ENCODE assay signal across 11 cellular contexts in genomic region chr7:30911561-30911969, GRCh38. TPM values are rescaled to one million over a fixed set of nuclear protein-coding genes. Genes with fewer than 3 reads are reported as not detected.
DNase-seq lines count a peak whose midpoint lies in the region; ATAC-seq and TF ChIP-seq lines count a peak whose summit lies in the region.
"Had no signal": no experiment of that assay in that cellular context is flagged by ENCODE, and none has a peak within 500 bp of the region (broad histone marks: within the 10 kb centered on the region; RNA-seq: fewer than 3 reads in every experiment).

AQP1 (plus strand) TSS chr7:30911853; CDS start chr7:30911910, 57 bp downstream.

- no peaks in the 10 kb centered on the region for H3K9me3 Mint-ChIP-seq in CD4-positive, alpha-beta T cell

- no peaks in the 10 kb centered on the region for H3K9me3 ChIP-seq in colonic mucosa
- no peaks in the 10 kb centered on the region for H3K9me3 ChIP-seq in smooth muscle cell (replicated peaks; ENCODE audit: low read depth)
- no peaks in the 10 kb centered on the region for H3K9me3 ChIP-seq in CD4-positive, alpha-beta T cell (ENCODE audit: control insufficient read depth, low read length)

- peak within 1 kb of the TSS; percentile 98 for H3K4me2 ChIP-seq in smooth muscle cell

- peaks cover 49% of the 10 kb centered on the region for H4K20me1 ChIP-seq in smooth muscle cell (ENCODE audit: low read depth)

- TF ChIP-seq CTCF in colonic mucosa (IDR thresholded peaks at IDR 0.05), result no peak
- no peak for TF ChIP-seq CTCF in smooth muscle cell (IDR thresholded peaks at IDR 0.05; ENCODE audit: borderline replicate concordance, insufficient read depth, poor library complexity, severe bottlenecking)
- no peak for TF ChIP-seq CTCF in CD4-positive, alpha-beta T cell (IDR thresholded peaks at IDR 0.05)

- CTCF ChIA-PET in CD4-positive, alpha-beta T cell (lab: Charles Lee), result no interaction called here

- H3K36me3 ChIP-seq in colonic mucosa (no peaks in the 10 kb centered on the region), smooth muscle cell (ENCODE audit: low read depth) (no peaks in the 10 kb centered on the region)

- POLR2A ChIA-PET in CD4-positive, alpha-beta T cell (lab: Charles Lee), result no interaction called here

- no peak within 1 kb of the TSS for H3K4me3 Mint-ChIP-seq in CD4-positive, alpha-beta T cell

- intact Hi-C loops in colonic mucosa (cut with DNase I), result no loop called here
- intact Hi-C loops in CD4-positive, alpha-beta T cell (cut with DNase I, micrococcal nuclease), result no loop called here

- H3K27ac ChIP-seq in colonic mucosa, result peak within 1 kb of the TSS; percentile 33
- H3K27ac ChIP-seq in smooth muscle cell (ENCODE audit: low read depth), result peak within 1 kb of the TSS; percentile 78
- H3K27ac ChIP-seq in CD4-positive, alpha-beta T cell (ENCODE audit: low read depth, low read length), result no peak within 1 kb of the TSS

- H3K4me1 ChIP-seq in colonic mucosa (peaks cover 19% of the 10 kb centered on the region), smooth muscle cell (ENCODE audit: low read depth) (peaks cover 20% of the 10 kb centered on the region)

- no peak within 1 kb of the TSS for H2AFZ ChIP-seq in smooth muscle cell (ENCODE audit: low read depth)

- peak within 1 kb of the TSS; percentile 14 for H3K4me3 ChIP-seq in colonic mucosa
- peak within 1 kb of the TSS; percentile 57 for H3K4me3 ChIP-seq in smooth muscle cell

- peak; percentile 55 for DNase-seq in H4 (ENCODE audit: low spot score)
- peak; percentile 87 for DNase-seq in colonic mucosa
- no peak for DNase-seq in left lobe of liver (ENCODE audit: low spot score)
- peak; percentile 53 for DNase-seq in smooth muscle cell (lab: John Stamatoyannopoulos, UW; ENCODE audit: unreplicated experiment)
- DNase-seq in DMS153 (lab: John Stamatoyannopoulos, UW), result no peak
- no peak for DNase-seq in CD4-positive, alpha-beta T cell
- DNase-seq: activated naive CD4-positive, alpha-beta T cell treated with anti-CD3 and anti-CD28 coated beads, Interleukin-2, amount 50 U/mL, for 16 hours; DND-41; NCI-H2029 treated with DMSO at 0.1 percent for 48 hours had no signal

- no peaks in the 10 kb centered on the region for H3K27me3 Mint-ChIP-seq in CD4-positive, alpha-beta T cell

- no peaks in the 10 kb centered on the region for H3K4me1 Mint-ChIP-seq in CD4-positive, alpha-beta T cell (ENCODE audit: low read depth)

- peak within 1 kb of the TSS; percentile 50 to 77 for H3K9ac ChIP-seq in colonic mucosa (ENCODE audit: low read depth in 2 of 2, low read length in 2 of 2)
- H3K9ac ChIP-seq in smooth muscle cell (ENCODE audit: low read depth), result peak within 1 kb of the TSS; percentile 52

- H3K27ac Mint-ChIP-seq in CD4-positive, alpha-beta T cell, result no peak within 1 kb of the TSS

- H3K27me3 ChIP-seq in colonic mucosa (no peaks in the 10 kb centered on the region), smooth muscle cell (ENCODE audit: low read depth) (no peaks in the 10 kb centered on the region)
- no peaks in the 10 kb centered on the region for H3K27me3 ChIP-seq in CD4-positive, alpha-beta T cell (ENCODE audit: control insufficient read depth, insufficient read depth, low read length)

- WGBS in smooth muscle cell (ENCODE audit: low lambda C conversion rate), result 29% methylated on average over 11 of the region's 12 CpGs

- H3F3A ChIP-seq in smooth muscle cell (ENCODE audit: low read depth), result peaks cover 7% of the 10 kb centered on the region

- peaks cover 51% of the 10 kb centered on the region for H3K79me2 ChIP-seq in smooth muscle cell (ENCODE audit: low read depth)

- ATAC-seq in left lobe of liver, result peak; percentile 20
- ATAC-seq in GM21381 (IDR thresholded peaks at IDR 0.05; ENCODE audit: unreplicated experiment), result no peak
- ATAC-seq in CD4-positive, alpha-beta T cell (ENCODE audit: poor library complexity), result no peak
- no peak for ATAC-seq in GM18511 (IDR thresholded peaks at IDR 0.05; ENCODE audit: unreplicated experiment)

- H3K36me3 Mint-ChIP-seq in CD4-positive, alpha-beta T cell (ENCODE audit: low read depth), result no peaks in the 10 kb centered on the region

RNA-seq across cellular contexts. Expression of gene AQP1, which starts in this region (rescaled TPM):
- total RNA-seq in H4 (2014; rRNA removed; shearing (Covaris generic)), result 1.4 and 1.7 TPM in 2 replicates
- total RNA-seq in colonic mucosa (10 to 100 TPM; 33.9 to 47.4 TPM), left lobe of liver (16.6 TPM), smooth muscle cell (2,330 and 2,442 TPM in 2 replicates)
- 2,039 and 2,747 TPM in 2 replicates for polyA plus RNA-seq in smooth muscle cell
- total RNA-seq in CD4-positive, alpha-beta T cell, result under 1 TPM; 0.17 to 0.22 TPM

Comparison
In these comparisons a context has a peak if more than half of its experiments do, and no peak if none do; other contexts are left out.
1. RNA of gene AQP1 (total RNA-seq): 2,330 to 2,442 TPM in smooth muscle cell; 33.9 to 47.4 TPM in colonic mucosa, 16.6 TPM in left lobe of liver (single experiment), 1.4 to 1.7 TPM in H4 and 0.17 to 0.22 TPM in CD4-positive, alpha-beta T cell; every median in the first group is over 10 times any median in the second.
2. DNase-seq: peak in H4 (single experiment), colonic mucosa (single experiment) and smooth muscle cell (single experiment); none in left lobe of liver (single experiment), DMS153 (single experiment) and CD4-positive, alpha-beta T cell (0 of 10).